Comparison of ENCODE assay signal across 1 cellular context in the genomic region with DNA sequence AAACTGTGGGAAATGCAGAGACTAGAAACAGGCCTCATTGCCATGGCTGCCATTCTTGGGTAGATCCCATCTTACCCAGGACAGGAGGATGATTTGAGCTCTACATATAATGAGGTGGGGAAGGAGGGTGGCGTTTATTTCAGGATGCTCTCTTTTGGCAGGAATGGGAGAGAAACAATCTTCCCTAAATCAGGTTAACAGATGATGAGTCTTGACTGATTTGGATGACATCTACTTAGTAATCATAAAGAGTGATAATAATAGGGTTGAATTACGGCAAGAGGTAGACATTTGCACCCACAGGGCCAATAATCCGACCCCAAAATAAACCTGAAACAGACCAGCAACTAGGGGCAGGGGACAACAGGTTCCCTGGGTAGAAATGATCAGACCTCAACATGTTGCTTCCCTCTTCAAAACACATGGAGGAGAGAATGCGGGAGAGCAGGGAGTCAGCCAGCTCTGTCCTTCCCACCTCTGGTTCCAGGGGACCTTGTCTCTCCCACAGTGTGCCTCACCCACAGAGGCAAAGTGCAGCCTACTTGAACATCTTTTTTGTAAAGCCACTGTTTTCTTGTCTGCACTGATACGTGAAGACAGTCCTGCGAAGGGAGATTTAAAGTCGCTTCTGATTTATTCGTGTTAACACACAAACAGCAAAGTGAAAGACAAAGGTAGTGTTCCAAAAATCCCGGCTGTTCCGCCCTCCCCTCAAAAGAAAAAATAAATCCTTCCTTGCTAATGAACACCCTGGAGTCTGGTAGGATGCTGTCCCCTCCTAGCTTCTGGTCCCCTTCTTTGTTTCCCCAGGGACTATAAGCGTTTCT.
TF ChIP-seq lines count a peak whose summit lies in the region.

No MANE protein-coding gene starts in this region.

TF ChIP-seq in HepG2, 621 proteins besides CTCF, POLR2A, EP300 and RAD21 (continued from another document and continues in another):
- TF ChIP-seq ZMYM4 (CRISPR knock-in tag; IDR thresholded peaks at IDR 0.05) = peak; percentile 24; the same call in 1 of the 2 replicates
- peak; percentile 38; the same call in 1 of the 2 replicates for TF ChIP-seq ZNF263 (CRISPR knock-in tag; IDR thresholded peaks at IDR 0.05)
- TF ChIP-seq, protein P1, sequence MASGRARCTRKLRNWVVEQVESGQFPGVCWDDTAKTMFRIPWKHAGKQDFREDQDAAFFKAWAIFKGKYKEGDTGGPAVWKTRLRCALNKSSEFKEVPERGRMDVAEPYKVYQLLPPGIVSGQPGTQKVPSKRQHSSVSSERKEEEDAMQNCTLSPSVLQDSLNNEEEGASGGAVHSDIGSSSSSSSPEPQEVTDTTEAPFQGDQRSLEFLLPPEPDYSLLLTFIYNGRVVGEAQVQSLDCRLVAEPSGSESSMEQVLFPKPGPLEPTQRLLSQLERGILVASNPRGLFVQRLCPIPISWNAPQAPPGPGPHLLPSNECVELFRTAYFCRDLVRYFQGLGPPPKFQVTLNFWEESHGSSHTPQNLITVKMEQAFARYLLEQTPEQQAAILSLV (CRISPR knock-in tag; IDR thresholded peaks at IDR 0.05; ENCODE audit: borderline replicate concordance) = 0 out of 2 replicates have a peak, but pooled peaks have one; percentile 18
- TF ChIP-seq HDAC2 (CRISPR knock-in tag; IDR thresholded peaks at IDR 0.05) = peak; percentile 49; the same call in 1 of the 2 replicates
- TF ChIP-seq ZNF20 (CRISPR knock-in tag; IDR thresholded peaks at IDR 0.05) = no peak
- TF ChIP-seq KLF11 (CRISPR knock-in tag; IDR thresholded peaks at IDR 0.05) = 0 out of 2 replicates have a peak, but pooled peaks have one; percentile 46
- TF ChIP-seq, protein P2, sequence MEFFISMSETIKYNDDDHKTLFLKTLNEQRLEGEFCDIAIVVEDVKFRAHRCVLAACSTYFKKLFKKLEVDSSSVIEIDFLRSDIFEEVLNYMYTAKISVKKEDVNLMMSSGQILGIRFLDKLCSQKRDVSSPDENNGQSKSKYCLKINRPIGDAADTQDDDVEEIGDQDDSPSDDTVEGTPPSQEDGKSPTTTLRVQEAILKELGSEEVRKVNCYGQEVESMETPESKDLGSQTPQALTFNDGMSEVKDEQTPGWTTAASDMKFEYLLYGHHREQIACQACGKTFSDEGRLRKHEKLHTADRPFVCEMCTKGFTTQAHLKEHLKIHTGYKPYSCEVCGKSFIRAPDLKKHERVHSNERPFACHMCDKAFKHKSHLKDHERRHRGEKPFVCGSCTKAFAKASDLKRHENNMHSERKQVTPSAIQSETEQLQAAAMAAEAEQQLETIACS (CRISPR knock-in tag; IDR thresholded peaks at IDR 0.05) = no peak
- no peak for TF ChIP-seq HOXA9 (CRISPR knock-in tag; IDR thresholded peaks at IDR 0.05; ENCODE audit: borderline replicate concordance)
- TF ChIP-seq, protein P3, sequence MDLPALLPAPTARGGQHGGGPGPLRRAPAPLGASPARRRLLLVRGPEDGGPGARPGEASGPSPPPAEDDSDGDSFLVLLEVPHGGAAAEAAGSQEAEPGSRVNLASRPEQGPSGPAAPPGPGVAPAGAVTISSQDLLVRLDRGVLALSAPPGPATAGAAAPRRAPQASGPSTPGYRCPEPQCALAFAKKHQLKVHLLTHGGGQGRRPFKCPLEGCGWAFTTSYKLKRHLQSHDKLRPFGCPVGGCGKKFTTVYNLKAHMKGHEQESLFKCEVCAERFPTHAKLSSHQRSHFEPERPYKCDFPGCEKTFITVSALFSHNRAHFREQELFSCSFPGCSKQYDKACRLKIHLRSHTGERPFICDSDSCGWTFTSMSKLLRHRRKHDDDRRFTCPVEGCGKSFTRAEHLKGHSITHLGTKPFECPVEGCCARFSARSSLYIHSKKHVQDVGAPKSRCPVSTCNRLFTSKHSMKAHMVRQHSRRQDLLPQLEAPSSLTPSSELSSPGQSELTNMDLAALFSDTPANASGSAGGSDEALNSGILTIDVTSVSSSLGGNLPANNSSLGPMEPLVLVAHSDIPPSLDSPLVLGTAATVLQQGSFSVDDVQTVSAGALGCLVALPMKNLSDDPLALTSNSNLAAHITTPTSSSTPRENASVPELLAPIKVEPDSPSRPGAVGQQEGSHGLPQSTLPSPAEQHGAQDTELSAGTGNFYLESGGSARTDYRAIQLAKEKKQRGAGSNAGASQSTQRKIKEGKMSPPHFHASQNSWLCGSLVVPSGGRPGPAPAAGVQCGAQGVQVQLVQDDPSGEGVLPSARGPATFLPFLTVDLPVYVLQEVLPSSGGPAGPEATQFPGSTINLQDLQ (CRISPR knock-in tag; IDR thresholded peaks at IDR 0.05) = 0 out of 2 replicates have a peak, but pooled peaks have one; percentile 54
- 0 out of 2 replicates have a peak, but pooled peaks have one; percentile 11 for TF ChIP-seq ZNF12 (CRISPR knock-in tag; IDR thresholded peaks at IDR 0.05)
- TF ChIP-seq ZNF451 (CRISPR knock-in tag; IDR thresholded peaks at IDR 0.05) = no peak
- TF ChIP-seq ZNF253 (CRISPR knock-in tag; IDR thresholded peaks at IDR 0.05; ENCODE audit: borderline replicate concordance) = no peak
- TF ChIP-seq HMGA1 (CRISPR knock-in tag; conservative IDR thresholded peaks at IDR 0.05) = no peak
- no peak for TF ChIP-seq JDP2 (CRISPR knock-in tag; IDR thresholded peaks at IDR 0.05; ENCODE audit: borderline replicate concordance)
- TF ChIP-seq ZNF543 (CRISPR knock-in tag; IDR thresholded peaks at IDR 0.05) = 0 out of 2 replicates have a peak, but pooled peaks have one; percentile 76
- TF ChIP-seq, protein P4, sequence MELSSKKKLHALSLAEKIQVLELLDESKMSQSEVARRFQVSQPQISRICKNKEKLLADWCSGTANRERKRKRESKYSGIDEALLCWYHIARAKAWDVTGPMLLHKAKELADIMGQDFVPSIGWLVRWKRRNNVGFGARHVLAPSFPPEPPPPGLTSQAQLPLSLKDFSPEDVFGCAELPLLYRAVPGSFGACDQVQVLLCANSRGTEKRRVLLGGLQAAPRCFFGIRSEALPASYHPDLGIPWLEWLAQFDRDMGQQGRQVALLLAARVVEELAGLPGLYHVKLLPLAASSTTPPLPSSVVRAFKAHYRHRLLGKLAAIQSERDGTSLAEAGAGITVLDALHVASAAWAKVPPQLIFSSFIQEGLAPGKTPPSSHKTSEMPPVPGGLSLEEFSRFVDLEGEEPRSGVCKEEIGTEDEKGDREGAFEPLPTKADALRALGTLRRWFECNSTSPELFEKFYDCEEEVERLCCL (CRISPR knock-in tag; IDR thresholded peaks at IDR 0.05; ENCODE audit: borderline replicate concordance) = no peak
- no peak for TF ChIP-seq ZNF547 (CRISPR knock-in tag; IDR thresholded peaks at IDR 0.05)
- 0 out of 2 replicates have a peak, but pooled peaks have one; percentile 14 for TF ChIP-seq ZNF230 (CRISPR knock-in tag; IDR thresholded peaks at IDR 0.05)
- peak; percentile 12; the same call in 1 of the 2 replicates for TF ChIP-seq TARDBP (CRISPR knock-in tag; IDR thresholded peaks at IDR 0.05)
- TF ChIP-seq GPBP1L1 (CRISPR knock-in tag; IDR thresholded peaks at IDR 0.05) = no peak
- TF ChIP-seq HMGXB3 (CRISPR knock-in tag; IDR thresholded peaks at IDR 0.05; ENCODE audit: borderline replicate concordance) = no peak
- TF ChIP-seq SSRP1 (CRISPR knock-in tag; IDR thresholded peaks at IDR 0.05) = no peak; the same call in none of the 2 replicates
- TF ChIP-seq SETDB1 (CRISPR knock-in tag; IDR thresholded peaks at IDR 0.05; ENCODE audit: borderline replicate concordance) = no peak
- no peak for TF ChIP-seq ZNF674 (CRISPR knock-in tag; IDR thresholded peaks at IDR 0.05; ENCODE audit: low read depth)
- TF ChIP-seq ATF4 (CRISPR knock-in tag; IDR thresholded peaks at IDR 0.05) = 0 out of 4 replicates have a peak, but pooled peaks of 1 of the 2 experiments have one; percentile 20
- TF ChIP-seq ARNT2 (CRISPR knock-in tag; IDR thresholded peaks at IDR 0.05; ENCODE audit: low read depth) = peak; percentile 55; the same call in 1 of the 2 replicates
- TF ChIP-seq EEA1 (CRISPR knock-in tag; IDR thresholded peaks at IDR 0.05; ENCODE audit: borderline replicate concordance) = no peak
- peak; percentile 98 for TF ChIP-seq ZC3H4 (CRISPR knock-in tag; IDR thresholded peaks at IDR 0.05; ENCODE audit: borderline replicate concordance)
- TF ChIP-seq ZSCAN21 (CRISPR knock-in tag; IDR thresholded peaks at IDR 0.05; ENCODE audit: borderline replicate concordance) = 0 out of 2 replicates have a peak, but pooled peaks have one; percentile 30
- no peak for TF ChIP-seq HOXA7 (CRISPR knock-in tag; IDR thresholded peaks at IDR 0.05)
- TF ChIP-seq, protein P5, sequence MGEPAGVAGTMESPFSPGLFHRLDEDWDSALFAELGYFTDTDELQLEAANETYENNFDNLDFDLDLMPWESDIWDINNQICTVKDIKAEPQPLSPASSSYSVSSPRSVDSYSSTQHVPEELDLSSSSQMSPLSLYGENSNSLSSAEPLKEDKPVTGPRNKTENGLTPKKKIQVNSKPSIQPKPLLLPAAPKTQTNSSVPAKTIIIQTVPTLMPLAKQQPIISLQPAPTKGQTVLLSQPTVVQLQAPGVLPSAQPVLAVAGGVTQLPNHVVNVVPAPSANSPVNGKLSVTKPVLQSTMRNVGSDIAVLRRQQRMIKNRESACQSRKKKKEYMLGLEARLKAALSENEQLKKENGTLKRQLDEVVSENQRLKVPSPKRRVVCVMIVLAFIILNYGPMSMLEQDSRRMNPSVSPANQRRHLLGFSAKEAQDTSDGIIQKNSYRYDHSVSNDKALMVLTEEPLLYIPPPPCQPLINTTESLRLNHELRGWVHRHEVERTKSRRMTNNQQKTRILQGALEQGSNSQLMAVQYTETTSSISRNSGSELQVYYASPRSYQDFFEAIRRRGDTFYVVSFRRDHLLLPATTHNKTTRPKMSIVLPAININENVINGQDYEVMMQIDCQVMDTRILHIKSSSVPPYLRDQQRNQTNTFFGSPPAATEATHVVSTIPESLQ (CRISPR knock-in tag; conservative IDR thresholded peaks at IDR 0.05) = 0 out of 2 replicates have a peak, but pooled peaks have one; percentile 56
- TF ChIP-seq, protein P6, sequence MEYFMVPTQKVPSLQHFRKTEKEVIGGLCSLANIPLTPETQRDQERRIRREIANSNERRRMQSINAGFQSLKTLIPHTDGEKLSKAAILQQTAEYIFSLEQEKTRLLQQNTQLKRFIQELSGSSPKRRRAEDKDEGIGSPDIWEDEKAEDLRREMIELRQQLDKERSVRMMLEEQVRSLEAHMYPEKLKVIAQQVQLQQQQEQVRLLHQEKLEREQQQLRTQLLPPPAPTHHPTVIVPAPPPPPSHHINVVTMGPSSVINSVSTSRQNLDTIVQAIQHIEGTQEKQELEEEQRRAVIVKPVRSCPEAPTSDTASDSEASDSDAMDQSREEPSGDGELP (IDR thresholded peaks at IDR 0.05; ENCODE audit: borderline replicate concordance, low read depth) = no peak
- peak; percentile 36; the same call in 1 of the 2 replicates for TF ChIP-seq ZNF34 (CRISPR knock-in tag; IDR thresholded peaks at IDR 0.05; ENCODE audit: borderline replicate concordance)
- peak; percentile 70 for TF ChIP-seq SAP130 (CRISPR knock-in tag; IDR thresholded peaks at IDR 0.05; ENCODE audit: low read depth)
- TF ChIP-seq ZNF225 (CRISPR knock-in tag; IDR thresholded peaks at IDR 0.05) = no peak
- 0 out of 2 replicates have a peak, but pooled peaks have one; percentile 8 for TF ChIP-seq TAF1 (CRISPR knock-in tag; IDR thresholded peaks at IDR 0.05)
- TF ChIP-seq TFDP2 (CRISPR knock-in tag; IDR thresholded peaks at IDR 0.05) = peak; percentile 33; the same call in 1 of the 2 replicates
- peak; percentile 57; the same call in 1 of the 2 replicates for TF ChIP-seq IRF2 (CRISPR knock-in tag; IDR thresholded peaks at IDR 0.05)
- 0 out of 2 replicates have a peak, but pooled peaks have one; percentile 26 for TF ChIP-seq ZNF331 (CRISPR knock-in tag; IDR thresholded peaks at IDR 0.05)
- no peak for TF ChIP-seq SKI (IDR thresholded peaks at IDR 0.05; ENCODE audit: partially characterized antibody)
